ENCODE assay signal across 8 cellular contexts in genomic region chr1:33348676-33349080, GRCh38. TPM values are rescaled to one million over a fixed set of nuclear protein-coding genes. Genes with fewer than 3 reads are reported as not detected.
DNase-seq lines count a peak whose midpoint lies in the region; TF ChIP-seq lines count a peak whose summit lies in the region.

No MANE protein-coding gene starts in this region.

- peaks cover 3% of the 10 kb centered on the region in 2 experiments for H3K36me3 ChIP-seq in trophoblast cell (ENCODE audit: control insufficient read depth in 1 of 2, insufficient read depth in 2 of 2, low read length in 2 of 2)

- H3K4ac ChIP-seq in trophoblast cell (ENCODE audit: low read depth, low read length) = peak overlapping the region; percentile 93

- H3K4me3 ChIP-seq in fibroblast of the aortic adventitia (ENCODE audit: low read depth, low read length) = peak overlapping the region; percentile 82
- peak overlapping the region; percentile 66 for H3K4me3 ChIP-seq in trophoblast cell (ENCODE audit: low read depth, low read length)

- DNase-seq in DMS79 treated with DMSO at 0.1 percent for 48 hours (lab: John Stamatoyannopoulos, UW) (peak; percentile 29), DMS79 (lab: John Stamatoyannopoulos, UW) (no peak), fibroblast of the aortic adventitia (ENCODE audit: low read depth) (no peak), trophoblast cell (no peak), SK-N-DZ (ENCODE audit: low spot score) (no peak), UCSD-AML1 (lab: John Stamatoyannopoulos, UW; ENCODE audit: unreplicated experiment) (no peak), NK-92 (lab: John Stamatoyannopoulos, UW; ENCODE audit: unreplicated experiment) (no peak)
- DNase-seq in activated CD4-positive, alpha-beta memory T cell treated with anti-CD3 and anti-CD28 coated beads for 36 hours = peak; percentile 49

- no peak overlapping the region for H2AK5ac ChIP-seq in trophoblast cell (ENCODE audit: low read length)

- peaks cover 15% of the 10 kb centered on the region for H3K79me1 ChIP-seq in trophoblast cell (ENCODE audit: low read length)

- peaks cover 12% of the 10 kb centered on the region for H3K36me3 Mint-ChIP-seq in activated CD4-positive, alpha-beta memory T cell treated with anti-CD3 and anti-CD28 coated beads for 36 hours

- H4K8ac ChIP-seq in trophoblast cell (ENCODE audit: low read depth, low read length) = no peak overlapping the region

- H2AFZ ChIP-seq in trophoblast cell (ENCODE audit: insufficient read depth, low read length, poor library complexity) = no peak overlapping the region

- peak overlapping the region; percentile 82 for H3K4me3 Mint-ChIP-seq in activated CD4-positive, alpha-beta memory T cell treated with anti-CD3 and anti-CD28 coated beads for 36 hours

- CTCF ChIA-PET in activated CD4-positive, alpha-beta memory T cell treated with anti-CD3 and anti-CD28 coated beads for 36 hours (lab: Charles Lee) = interaction anchor here (2.2 kb wide), 1 partner anchor 53 kb away, joined by 5 read pairs; no protein-coding TSS in a partner anchor

- no peak overlapping the region for H2BK12ac ChIP-seq in trophoblast cell (ENCODE audit: low read length)

- no peaks in the 10 kb centered on the region for H3K9me3 Mint-ChIP-seq in activated CD4-positive, alpha-beta memory T cell treated with anti-CD3 and anti-CD28 coated beads for 36 hours

- peak overlapping the region; percentile 88 for H3K27ac Mint-ChIP-seq in activated CD4-positive, alpha-beta memory T cell treated with anti-CD3 and anti-CD28 coated beads for 36 hours

- POLR2A ChIA-PET in activated CD4-positive, alpha-beta memory T cell treated with anti-CD3 and anti-CD28 coated beads for 36 hours (lab: Charles Lee) = interaction anchor here (1.5 kb wide), 1 partner anchor 10 kb away, joined by 6 read pairs; no protein-coding TSS in a partner anchor

- H3K18ac ChIP-seq in trophoblast cell (ENCODE audit: low read length) = peak overlapping the region; percentile 77

- H3K9ac ChIP-seq in trophoblast cell (ENCODE audit: low read length) = peak overlapping the region; percentile 38

- H4K12ac ChIP-seq in trophoblast cell (ENCODE audit: low read depth, low read length) = no peak overlapping the region

- H2BK120ac ChIP-seq in trophoblast cell (ENCODE audit: insufficient read depth, low read length, poor library complexity) = no peak overlapping the region

- H3K4me2 ChIP-seq in trophoblast cell (ENCODE audit: low read length) = peak overlapping the region; percentile 63

- no peaks in the 10 kb centered on the region for H3K27me3 Mint-ChIP-seq in activated CD4-positive, alpha-beta memory T cell treated with anti-CD3 and anti-CD28 coated beads for 36 hours

- peak overlapping the region; percentile 64 for H3K23ac ChIP-seq in trophoblast cell (ENCODE audit: low read length)

- H3K14ac ChIP-seq in trophoblast cell (ENCODE audit: low read length) = peak overlapping the region; percentile 50

- intact Hi-C loops in activated CD4-positive, alpha-beta memory T cell treated with anti-CD3 and anti-CD28 coated beads for 36 hours (cut with micrococcal nuclease) = loop anchor here (2.0 to 5.0 kb wide), 5 partner anchors 51 to 696 kb away; partner anchors contain the start of genes RBBP4, ZBTB8OS, ZNF362 and ZSCAN20

- no CpG with 5 or more reads among the region's 11 CpGs for WGBS in trophoblast cell (ENCODE audit: extremely low coverage, insufficient coverage, insufficient read length)

- no peak overlapping the region for H2BK5ac ChIP-seq in trophoblast cell (ENCODE audit: low read depth, low read length, poor library complexity)

- H3K79me2 ChIP-seq in trophoblast cell (ENCODE audit: control insufficient read depth, insufficient read depth, low read length, poor library complexity) = peaks cover 18% of the 10 kb centered on the region

- no peaks in the 10 kb centered on the region for H3K27me3 ChIP-seq in trophoblast cell (ENCODE audit: insufficient read depth, low read length)

- peak overlapping the region; percentile 34 for H4K91ac ChIP-seq in trophoblast cell (ENCODE audit: low read depth, low read length)

- peaks cover 14 to 30% of the 10 kb centered on the region in 2 experiments for H3K4me1 ChIP-seq in trophoblast cell (ENCODE audit: control insufficient read depth in 1 of 2, insufficient read depth in 2 of 2, low read length in 2 of 2)

- peaks cover 47% of the 10 kb centered on the region for H3K4me1 Mint-ChIP-seq in activated CD4-positive, alpha-beta memory T cell treated with anti-CD3 and anti-CD28 coated beads for 36 hours (ENCODE audit: low read depth)

- no peak for TF ChIP-seq CTCF in fibroblast of the aortic adventitia (IDR thresholded peaks at IDR 0.05; ENCODE audit: insufficient read depth, low read length)

- peaks cover 3% of the 10 kb centered on the region for H3K9me3 ChIP-seq in trophoblast cell (ENCODE audit: insufficient read depth, low read depth, low read length)

- no peak overlapping the region for H3K27ac ChIP-seq in trophoblast cell (ENCODE audit: low read depth, low read length)

RNA-seq across cellular contexts. Expression of gene A3GALT2, which starts 27.8 kb away (rescaled TPM):
- total RNA-seq in activated CD4-positive, alpha-beta memory T cell treated with anti-CD3 and anti-CD28 coated beads for 36 hours = not detected
- not detected in 2 replicates for total RNA-seq in fibroblast of the aortic adventitia (ENCODE audit: low replicate concordance)
- not detected in 2 replicates for polyA plus RNA-seq in trophoblast cell (2013)
- polyA plus RNA-seq in SK-N-DZ (2014; cell fraction: cytosol; rRNA removed) = not detected in 2 replicates
- polyA plus RNA-seq in SK-N-DZ (2014; cell fraction: nucleus; rRNA removed) = not detected in 2 replicates

Comparison
In these comparisons a context has a peak if more than half of its experiments do, and no peak if none do; other contexts are left out.
1. DNase-seq: peak in DMS79 treated with DMSO at 0.1 percent for 48 hours (single experiment) and activated CD4-positive, alpha-beta memory T cell treated with anti-CD3 and anti-CD28 coated beads for 36 hours (single experiment); none in DMS79 (single experiment), fibroblast of the aortic adventitia (single experiment), trophoblast cell (0 of 2), SK-N-DZ (single experiment), UCSD-AML1 (single experiment) and NK-92 (single experiment).